Comparison of ENCODE assay signal across 38 cellular contexts in genomic region chr20:34644345-34644744, GRCh38.
"Had no signal": no experiment of that assay in that cellular context is flagged by ENCODE, and none has a peak within 500 bp of the region (broad histone marks: within the 10 kb centered on the region; RNA-seq: fewer than 3 reads in every experiment).

No MANE protein-coding gene starts in this region.

- DNase-seq: activated B cell treated with CpG ODN at 0.5 μM for 24 hours; activated CD4-positive, alpha-beta memory T cell treated with anti-CD3 and anti-CD28 coated beads for 36 hours; activated CD4-positive, alpha-beta T cell treated with anti-CD3 and anti-CD28 coated beads for 48 hours; activated CD8-positive, alpha-beta memory T cell treated with anti-CD3 and anti-CD28 coated beads, Interleukin-2, amount 10 ng/mL, durations not matched to agents 7 days and 5 days; activated CD8-positive, alpha-beta memory T cell treated with anti-CD3 and anti-CD28 coated beads, Interleukin-2, amount 50 U/mL, for 4 hours; activated CD8-positive, alpha-beta T cell treated with anti-CD3 and anti-CD28 coated beads, Interleukin-2, amount 10 ng/mL, durations not matched to agents 7 days and 5 days; activated effector memory CD4-positive, alpha-beta T cell treated with anti-CD3 and anti-CD28 coated beads, Interleukin-2, amount 50 U/mL, for 16 hours; activated naive CD4-positive, alpha-beta T cell treated with anti-CD3 and anti-CD28 coated beads for 36 hours; activated naive CD8-positive, alpha-beta T cell treated with anti-CD3 and anti-CD28 coated beads for 36 hours; activated naive CD8-positive, alpha-beta T cell treated with anti-CD3 and anti-CD28 coated beads, Interleukin-2, amount 50 U/mL, for 24 hours; activated T-cell treated with anti-CD3 and anti-CD28 coated beads, Interleukin-2, amount 50 U/mL, for 1 hour; activated T-cell treated with anti-CD3 and anti-CD28 coated beads, Interleukin-2, amount 50 U/mL, for 48 hours; adrenal gland; amygdala; aorta; caudate nucleus; cortex of kidney; dermis blood vessel endothelial cell; effector CD4-positive, alpha-beta T cell; effector memory CD8-positive, alpha-beta T cell; esophagus squamous epithelium; foreskin melanocyte; heart left ventricle; T-helper 1 cell; T-helper 17 cell; T1000; WERI-Rb-1 had no signal

- H3K4me1 Mint-ChIP-seq: activated B cell treated with CpG ODN at 0.5 μM for 24 hours; activated naive CD8-positive, alpha-beta T cell treated with anti-CD3 and anti-CD28 coated beads for 36 hours; activated naive CD8-positive, alpha-beta T cell treated with anti-CD3 and anti-CD28 coated beads, Interleukin-2, amount 50 U/mL, for 24 hours had no signal

- H3K27ac Mint-ChIP-seq: activated B cell treated with CpG ODN at 0.5 μM for 24 hours; activated CD4-positive, alpha-beta memory T cell treated with anti-CD3 and anti-CD28 coated beads for 36 hours; activated CD8-positive, alpha-beta memory T cell treated with anti-CD3 and anti-CD28 coated beads, Interleukin-2, amount 10 ng/mL, durations not matched to agents 7 days and 5 days; activated CD8-positive, alpha-beta T cell treated with anti-CD3 and anti-CD28 coated beads, Interleukin-2, amount 10 ng/mL, durations not matched to agents 7 days and 5 days; activated naive CD4-positive, alpha-beta T cell treated with anti-CD3 and anti-CD28 coated beads for 36 hours; activated naive CD4-positive, alpha-beta T cell treated with anti-CD3 and anti-CD28 coated beads, Interleukin-2, amount 50 U/mL, for 24 hours; activated naive CD8-positive, alpha-beta T cell treated with anti-CD3 and anti-CD28 coated beads for 36 hours; activated naive CD8-positive, alpha-beta T cell treated with anti-CD3 and anti-CD28 coated beads, Interleukin-2, amount 50 U/mL, for 24 hours; activated T-helper 1 cell treated with anti-CD3 and anti-CD28 coated beads, Interleukin-12 subunit alpha, Interleukin-12 subunit beta, Interleukin-2, Interleukin-4 antibody, amounts not matched to agents 30 ng/mL and 10 ng/mL and 1 ng/mL, durations not matched to agents 14 hours and 24 hours and 36 hours; activated T-helper 2 cell treated with anti-CD3 and anti-CD28 coated beads, Interferon-gamma antibody, Interleukin-2, Interleukin-4, amounts not matched to agents 10 μg/mL and 5 μg/mL and 100 μg/mL, durations not matched to agents 14 hours and 24 hours and 36 hours; T-helper 17 cell; T-helper 2 cell treated with Interferon-gamma antibody and Interleukin-4, amounts not matched to agents 5 μg/mL and 100 μg/mL, for 36 hours had no signal

- H3K4me3 Mint-ChIP-seq: activated B cell treated with CpG ODN at 0.5 μM for 24 hours; activated CD4-positive, alpha-beta memory T cell treated with anti-CD3 and anti-CD28 coated beads for 36 hours; activated CD8-positive, alpha-beta memory T cell treated with anti-CD3 and anti-CD28 coated beads, Interleukin-2, amount 10 ng/mL, durations not matched to agents 7 days and 5 days; activated CD8-positive, alpha-beta T cell treated with anti-CD3 and anti-CD28 coated beads, Interleukin-2, amount 10 ng/mL, durations not matched to agents 7 days and 5 days; activated naive CD4-positive, alpha-beta T cell treated with anti-CD3 and anti-CD28 coated beads for 36 hours; activated naive CD4-positive, alpha-beta T cell treated with anti-CD3 and anti-CD28 coated beads, Interleukin-2, amount 50 U/mL, for 24 hours; activated naive CD8-positive, alpha-beta T cell treated with anti-CD3 and anti-CD28 coated beads for 36 hours; activated naive CD8-positive, alpha-beta T cell treated with anti-CD3 and anti-CD28 coated beads, Interleukin-2, amount 50 U/mL, for 24 hours; activated T-helper 1 cell treated with anti-CD3 and anti-CD28 coated beads, Interleukin-12 subunit alpha, Interleukin-12 subunit beta, Interleukin-2, Interleukin-4 antibody, amounts not matched to agents 30 ng/mL and 10 ng/mL and 1 ng/mL, durations not matched to agents 14 hours and 24 hours and 36 hours; effector memory CD8-positive, alpha-beta T cell; T-helper 17 cell; T-helper 2 cell treated with Interferon-gamma antibody and Interleukin-4, amounts not matched to agents 5 μg/mL and 100 μg/mL, for 36 hours had no signal

- H3K27me3 Mint-ChIP-seq: activated B cell treated with CpG ODN at 0.5 μM for 24 hours; activated CD4-positive, alpha-beta memory T cell treated with anti-CD3 and anti-CD28 coated beads for 36 hours; activated CD8-positive, alpha-beta memory T cell treated with anti-CD3 and anti-CD28 coated beads, Interleukin-2, amount 10 ng/mL, durations not matched to agents 7 days and 5 days; activated naive CD4-positive, alpha-beta T cell treated with anti-CD3 and anti-CD28 coated beads, Interleukin-2, amount 50 U/mL, for 24 hours; activated naive CD8-positive, alpha-beta T cell treated with anti-CD3 and anti-CD28 coated beads for 36 hours; activated naive CD8-positive, alpha-beta T cell treated with anti-CD3 and anti-CD28 coated beads, Interleukin-2, amount 50 U/mL, for 24 hours; effector memory CD8-positive, alpha-beta T cell; T-helper 17 cell had no signal

- H3K4me3 ChIP-seq: adrenal gland, body of pancreas, esophagus squamous epithelium, gastroesophageal sphincter, heart left ventricle had no signal

- ATAC-seq: activated CD4-positive, CD25-positive, alpha-beta regulatory T cell treated with anti-CD3 and anti-CD28 coated beads, Interleukin-2, amount 50 U/mL, for 24 hours; activated CD8-positive, alpha-beta memory T cell treated with anti-CD3 and anti-CD28 coated beads, Interleukin-2, amount 10 ng/mL, durations not matched to agents 7 days and 5 days; activated CD8-positive, alpha-beta T cell treated with anti-CD3 and anti-CD28 coated beads, Interleukin-2, amount 10 ng/mL, durations not matched to agents 7 days and 5 days; activated naive CD8-positive, alpha-beta T cell treated with anti-CD3 and anti-CD28 coated beads, Interleukin-2, amount 50 U/mL, for 24 hours; effector memory CD8-positive, alpha-beta T cell; heart left ventricle; T-helper 17 cell had no signal

- H3K27me3 ChIP-seq: adrenal gland, body of pancreas, esophagus squamous epithelium, gastroesophageal sphincter, heart left ventricle had no signal

- H3K9me3 Mint-ChIP-seq: activated B cell treated with CpG ODN at 0.5 μM for 24 hours; activated CD4-positive, alpha-beta memory T cell treated with anti-CD3 and anti-CD28 coated beads for 36 hours; activated naive CD4-positive, alpha-beta T cell treated with anti-CD3 and anti-CD28 coated beads for 36 hours; activated naive CD4-positive, alpha-beta T cell treated with anti-CD3 and anti-CD28 coated beads, Interleukin-2, amount 50 U/mL, for 24 hours; activated naive CD8-positive, alpha-beta T cell treated with anti-CD3 and anti-CD28 coated beads for 36 hours; activated naive CD8-positive, alpha-beta T cell treated with anti-CD3 and anti-CD28 coated beads, Interleukin-2, amount 50 U/mL, for 24 hours; activated T-helper 1 cell treated with anti-CD3 and anti-CD28 coated beads, Interleukin-12 subunit alpha, Interleukin-12 subunit beta, Interleukin-2, Interleukin-4 antibody, amounts not matched to agents 30 ng/mL and 10 ng/mL and 1 ng/mL, durations not matched to agents 14 hours and 24 hours and 36 hours; activated T-helper 2 cell treated with anti-CD3 and anti-CD28 coated beads, Interferon-gamma antibody, Interleukin-2, Interleukin-4, amounts not matched to agents 10 μg/mL and 5 μg/mL and 100 μg/mL, durations not matched to agents 14 hours and 24 hours and 36 hours; effector memory CD8-positive, alpha-beta T cell; T-helper 2 cell treated with Interferon-gamma antibody and Interleukin-4, amounts not matched to agents 5 μg/mL and 100 μg/mL, for 36 hours had no signal

- H3K9me3 ChIP-seq: adrenal gland, body of pancreas, esophagus squamous epithelium, gastroesophageal sphincter, heart left ventricle had no signal

- H3K36me3 ChIP-seq: adrenal gland had no signal

- FAIRE-seq: colon, endometrium, endothelial cell of umbilical vein had no signal

- H3K27ac ChIP-seq: adrenal gland, body of pancreas, epithelial cell of prostate, gastroesophageal sphincter, heart left ventricle, WERI-Rb-1 had no signal

- H3K4me1 ChIP-seq: esophagus squamous epithelium, gastroesophageal sphincter had no signal
